In the genomic region with DNA sequence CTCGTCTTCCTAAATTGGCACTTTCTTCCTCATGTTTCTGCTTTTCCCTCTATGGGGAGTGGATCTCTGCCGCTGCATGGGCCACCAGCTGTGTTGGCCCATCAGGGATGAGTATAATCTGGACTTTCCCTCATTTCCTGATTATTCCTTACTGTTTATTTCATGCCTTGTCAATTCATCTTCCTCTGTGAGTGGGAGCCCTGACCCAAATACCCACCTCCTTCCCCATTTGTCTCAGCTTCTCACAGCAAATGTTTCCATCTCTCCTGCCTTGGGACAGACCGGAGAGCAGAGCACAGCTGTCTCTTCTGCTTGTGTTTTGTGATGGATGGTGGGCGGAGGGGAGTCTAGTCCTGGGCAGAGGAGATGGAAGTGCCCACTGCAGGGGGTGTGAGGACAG, we compare ENCODE assay signal across 20 cellular contexts.
DNase-seq lines count a peak whose midpoint lies in the region; ATAC-seq and TF ChIP-seq lines count a peak whose summit lies in the region.
"Had no signal": no experiment of that assay in that cellular context is flagged by ENCODE, and none has a peak within 500 bp of the region (broad histone marks: within the 10 kb centered on the region; RNA-seq: fewer than 3 reads in every experiment).

No MANE protein-coding gene starts in this region.

- DNase-seq in ELF-1 (ENCODE audit: low read depth, low spot score) (peak; percentile 40), WTC11 (ENCODE audit: low spot score) (no peak), nephron progenitor cell (no peak), cerebellar cortex (ENCODE audit: low spot score) (no peak), NCI-H1436 (lab: John Stamatoyannopoulos, UW) (no peak)
- DNase-seq: 8988T; AML-193; BE2C; CD4-positive, alpha-beta T cell; CD8-positive, alpha-beta memory T cell; DMS 273 treated with DMSO at 0.1 percent for 48 hours; DMS79; EL had no signal

- ATAC-seq in WTC11: no peak
- ATAC-seq in HG03460 (IDR thresholded peaks at IDR 0.05; ENCODE audit: unreplicated experiment): no peak
- ATAC-seq: A549 had no signal

- CTCF ChIA-PET in HEK293 (lab: Yijun Ruan, JAX) (interaction anchor here (0.7 to 2.5 kb wide), 3 partner anchors 183 to 397 kb away, joined by 4 to 7 read pairs (median 6); no protein-coding TSS in a partner anchor), WTC11 (lab: Charles Lee) (no interaction called here)

- peaks cover 68% of the 10 kb centered on the region for H3K4me1 Mint-ChIP-seq in WTC11
- H3K4me1 Mint-ChIP-seq in nephron progenitor cell: peaks cover 74% of the 10 kb centered on the region
- H3K4me1 Mint-ChIP-seq: CD14-positive monocyte; CD8-positive, alpha-beta memory T cell had no signal

- H3K4me3 Mint-ChIP-seq in WTC11 (no peak overlapping the region), nephron progenitor cell (no peak overlapping the region)
- H3K4me3 Mint-ChIP-seq: CD14-positive monocyte; CD4-positive, alpha-beta T cell; CD8-positive, alpha-beta memory T cell had no signal

- H3K27ac Mint-ChIP-seq in WTC11: peak overlapping the region; percentile 47
- H3K27ac Mint-ChIP-seq in nephron progenitor cell: peak overlapping the region; percentile 85
- H3K27ac Mint-ChIP-seq: CD4-positive, alpha-beta T cell had no signal

- H3K27me3 Mint-ChIP-seq in WTC11 (ENCODE audit: low read depth) (no peaks in the 10 kb centered on the region), nephron progenitor cell (ENCODE audit: low read depth, poor library complexity) (no peaks in the 10 kb centered on the region)
- H3K27me3 Mint-ChIP-seq: CD4-positive, alpha-beta T cell; CD8-positive, alpha-beta memory T cell had no signal

- H3K36me3 Mint-ChIP-seq in WTC11 (peaks cover 37% of the 10 kb centered on the region), nephron progenitor cell (ENCODE audit: low read depth) (peaks cover 37% of the 10 kb centered on the region)
- H3K36me3 Mint-ChIP-seq: CD14-positive monocyte had no signal

- H3K27ac ChIP-seq in HEK293 (ENCODE audit: extremely low read depth, low read depth, low read length): no peak overlapping the region
- H3K27ac ChIP-seq: A549; BLaER1 treated with 17β-estradiol and CSF1 and Interleukin-3, amounts not matched to agents 10 nM and 100 nM; GM23248 had no signal

- POLR2A ChIA-PET in HEK293 (lab: Yijun Ruan, JAX): no interaction called here
- POLR2A ChIA-PET in WTC11 (lab: Charles Lee): no interaction called here

- peaks cover 0 to 6% of the 10 kb centered on the region in 2 experiments; a peak in 1 of 3 replicates for H3K36me3 ChIP-seq in HEK293 (ENCODE audit: control insufficient read depth in 2 of 2, insufficient read depth in 1 of 2, low read length in 2 of 2)
- H3K36me3 ChIP-seq: BE2C, HAP-1 had no signal

- H3K4me1 ChIP-seq in HEK293 (ENCODE audit: control insufficient read depth, insufficient read depth, low read length): no peaks in the 10 kb centered on the region
- H3K4me1 ChIP-seq: A549, BE2C had no signal

- H3K4me3 ChIP-seq in HEK293 (ENCODE audit: low read depth, low read length): no peak overlapping the region
- H3K4me3 ChIP-seq: A549; BLaER1 treated with 17β-estradiol and CSF1 and Interleukin-3, amounts not matched to agents 10 nM and 100 nM; GM23248; HAP-1 had no signal

- H3K9me3 Mint-ChIP-seq in WTC11 (peaks cover 13% of the 10 kb centered on the region), nephron progenitor cell (peaks cover 13% of the 10 kb centered on the region)
- H3K9me3 Mint-ChIP-seq: CD4-positive, alpha-beta T cell; CD8-positive, alpha-beta memory T cell had no signal

- H3K9me3 ChIP-seq in HEK293 (ENCODE audit: control insufficient read depth, insufficient read depth, low read depth, low read length): no peaks in the 10 kb centered on the region; the same call in 1 of the 2 replicates
- H3K9me3 ChIP-seq: A549, BE2C, HAP-1 had no signal

- no peak for TF ChIP-seq CTCF in HEK293 (tag by site-specific recombination; IDR thresholded peaks at IDR 0.05)
- TF ChIP-seq CTCF in WTC11 (IDR thresholded peaks at IDR 0.05): no peak
- TF ChIP-seq CTCF in nephron progenitor cell (IDR thresholded peaks at IDR 0.05): no peak

TF ChIP-seq in HEK293, 187 proteins besides CTCF, POLR2A, EP300 and RAD21:
- TF ChIP-seq, protein P1, sequence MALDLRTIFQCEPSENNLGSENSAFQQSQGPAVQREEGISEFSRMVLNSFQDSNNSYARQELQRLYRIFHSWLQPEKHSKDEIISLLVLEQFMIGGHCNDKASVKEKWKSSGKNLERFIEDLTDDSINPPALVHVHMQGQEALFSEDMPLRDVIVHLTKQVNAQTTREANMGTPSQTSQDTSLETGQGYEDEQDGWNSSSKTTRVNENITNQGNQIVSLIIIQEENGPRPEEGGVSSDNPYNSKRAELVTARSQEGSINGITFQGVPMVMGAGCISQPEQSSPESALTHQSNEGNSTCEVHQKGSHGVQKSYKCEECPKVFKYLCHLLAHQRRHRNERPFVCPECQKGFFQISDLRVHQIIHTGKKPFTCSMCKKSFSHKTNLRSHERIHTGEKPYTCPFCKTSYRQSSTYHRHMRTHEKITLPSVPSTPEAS (tag by site-specific recombination; IDR thresholded peaks at IDR 0.05): no peak
- 0 out of 2 replicates have a peak, but pooled peaks have one; percentile 20 for TF ChIP-seq ZIC2 (tag by site-specific recombination; IDR thresholded peaks at IDR 0.05)

TF ChIP-seq in WTC11, 78 proteins besides CTCF, POLR2A, EP300 and RAD21:
- TF ChIP-seq, protein P2, sequence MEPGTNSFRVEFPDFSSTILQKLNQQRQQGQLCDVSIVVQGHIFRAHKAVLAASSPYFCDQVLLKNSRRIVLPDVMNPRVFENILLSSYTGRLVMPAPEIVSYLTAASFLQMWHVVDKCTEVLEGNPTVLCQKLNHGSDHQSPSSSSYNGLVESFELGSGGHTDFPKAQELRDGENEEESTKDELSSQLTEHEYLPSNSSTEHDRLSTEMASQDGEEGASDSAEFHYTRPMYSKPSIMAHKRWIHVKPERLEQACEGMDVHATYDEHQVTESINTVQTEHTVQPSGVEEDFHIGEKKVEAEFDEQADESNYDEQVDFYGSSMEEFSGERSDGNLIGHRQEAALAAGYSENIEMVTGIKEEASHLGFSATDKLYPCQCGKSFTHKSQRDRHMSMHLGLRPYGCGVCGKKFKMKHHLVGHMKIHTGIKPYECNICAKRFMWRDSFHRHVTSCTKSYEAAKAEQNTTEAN (CRISPR knock-in tag; IDR thresholded peaks at IDR 0.05): no peak
- TF ChIP-seq RORB (CRISPR knock-in tag; IDR thresholded peaks at IDR 0.05) (no peak), RELA (CRISPR knock-in tag; IDR thresholded peaks at IDR 0.05; ENCODE audit: borderline replicate concordance) (no peak), GTF2I (CRISPR knock-in tag; conservative IDR thresholded peaks at IDR 0.05) (no peak), E2F5 (CRISPR knock-in tag; IDR thresholded peaks at IDR 0.05) (no peak), NR2C2 (CRISPR knock-in tag; IDR thresholded peaks at IDR 0.05) (no peak), USF1 (CRISPR knock-in tag; IDR thresholded peaks at IDR 0.05) (no peak), ZNF232 (CRISPR knock-in tag; IDR thresholded peaks at IDR 0.05) (no peak), PRRX2 (CRISPR knock-in tag; IDR thresholded peaks at IDR 0.05) (no peak)
